17 cellular contexts compared by ENCODE assay signal in genomic region chr20:54167909-54168872, GRCh38. TPM values are rescaled to one million over a fixed set of nuclear protein-coding genes. Genes with fewer than 3 reads are reported as not detected.
DNase-seq lines count a peak whose midpoint lies in the region; ATAC-seq lines count a peak whose summit lies in the region.
"Had no signal": no experiment of that assay in that cellular context is flagged by ENCODE, and none has a peak within 500 bp of the region (broad histone marks: within the 10 kb centered on the region; RNA-seq: fewer than 3 reads in every experiment).

No MANE protein-coding gene starts in this region.

- ATAC-seq in HG03095 (IDR thresholded peaks at IDR 0.05; ENCODE audit: unreplicated experiment): no peak
- ATAC-seq: T-cell had no signal

- DNase-seq in SHP77 (lab: John Stamatoyannopoulos, UW): peak; percentile 12 to 26
- no peak for DNase-seq in SHP77 treated with DMSO at 0.1 percent for 48 hours (lab: John Stamatoyannopoulos, UW)
- DNase-seq in NCI-H2171 (lab: John Stamatoyannopoulos, UW): peak; percentile 83
- peak; percentile 46 for DNase-seq in astrocyte of the hippocampus (ENCODE audit: low read depth, low spot score)
- peak; percentile 39 for DNase-seq in renal cortical epithelial cell (ENCODE audit: low read depth)
- DNase-seq in NCI-H2196 (lab: John Stamatoyannopoulos, UW; ENCODE audit: unreplicated experiment): no peak
- DNase-seq in NCI-H446 (lab: John Stamatoyannopoulos, UW): no peak
- DNase-seq: activated CD4-positive, alpha-beta T cell treated with anti-CD3 and anti-CD28 coated beads for 48 hours; effector CD4-positive, alpha-beta T cell; naive B cell; NK-92 treated with Interleukin-12 subunit alpha and Interleukin-12 subunit beta, amount 100 ng/mL, for 24 hours; retina; stimulated activated CD4-positive, alpha-beta T cell treated with anti-CD3 and anti-CD28 coated beads, Interleukin-2, amount 100 ng/mL, for 24 hours; T-cell; upper lobe of left lung had no signal

RNA-seq across cellular contexts. Expression of gene CYP24A1, which starts 5.6 kb away (rescaled TPM):
- 6.6 and 15.5 TPM in 2 replicates for total RNA-seq in renal cortical epithelial cell
- total RNA-seq: glomerular endothelial cell had no signal

RNA-seq across cellular contexts. Expression of gene PFDN4, which starts 39.7 kb away (rescaled TPM):
- 82.6 and 223 TPM in 2 replicates for total RNA-seq in renal cortical epithelial cell

Comparison
In these comparisons a context has a peak if more than half of its experiments do, and no peak if none do; other contexts are left out.
1. DNase-seq: peak in SHP77 (2 of 2), NCI-H2171 (single experiment), astrocyte of the hippocampus (single experiment) and renal cortical epithelial cell (single experiment); none in SHP77 treated with DMSO at 0.1 percent for 48 hours (single experiment), NCI-H2196 (single experiment) and NCI-H446 (0 of 2).